ENCODE assay signal across 3 cellular contexts in genomic region chr19:49772850-49773432, GRCh38.
A peak's percentile ranks its signal among the peaks of the same experiment; 100 is the strongest.
TF ChIP-seq lines count a peak whose summit lies in the region.

No MANE protein-coding gene starts in this region.

TF ChIP-seq in A549, 52 proteins besides CTCF, POLR2A, EP300 and RAD21:
- TF ChIP-seq GATA3 (IDR thresholded peaks at IDR 0.05; ENCODE audit: borderline replicate concordance) = no peak
- TF ChIP-seq RFX5 (IDR thresholded peaks at IDR 0.05) = no peak
- no peak for TF ChIP-seq ZSCAN20 (CRISPR knock-in tag; IDR thresholded peaks at IDR 0.05)
- TF ChIP-seq PBX3 (IDR thresholded peaks at IDR 0.05) = no peak
- TF ChIP-seq SREBF2 (IDR thresholded peaks at IDR 0.05) = no peak
- TF ChIP-seq ELK1 (IDR thresholded peaks at IDR 0.05; ENCODE audit: low read depth, low read length) = no peak
- TF ChIP-seq MAZ (IDR thresholded peaks at IDR 0.05; ENCODE audit: borderline replicate concordance, low read depth, low read length) = no peak
- no peak for TF ChIP-seq HES2 (IDR thresholded peaks at IDR 0.05)
- no peak for TF ChIP-seq ZC3H11A (IDR thresholded peaks at IDR 0.05)
- TF ChIP-seq HDAC2 (IDR thresholded peaks at IDR 0.05) = no peak
- TF ChIP-seq NPAS2 (CRISPR knock-in tag; IDR thresholded peaks at IDR 0.05; ENCODE audit: borderline replicate concordance) = no peak
- no peak for TF ChIP-seq EHF (CRISPR knock-in tag; IDR thresholded peaks at IDR 0.05)
- no peak for TF ChIP-seq ESRRA (IDR thresholded peaks at IDR 0.05; ENCODE audit: borderline replicate concordance, low read length)

TF ChIP-seq in HEK293, 187 proteins besides CTCF, POLR2A, EP300 and RAD21:
- TF ChIP-seq ZNF138 (tag by site-specific recombination; IDR thresholded peaks at IDR 0.05; ENCODE audit: borderline replicate concordance) (no peak), ZNF362 (tag by site-specific recombination; IDR thresholded peaks at IDR 0.05) (no peak), ZNF148 (tag by site-specific recombination; IDR thresholded peaks at IDR 0.05; ENCODE audit: borderline replicate concordance) (no peak), ZBTB21 (tag by site-specific recombination; IDR thresholded peaks at IDR 0.05) (no peak), EGR2 (tag by site-specific recombination; IDR thresholded peaks at IDR 0.05; ENCODE audit: low read depth) (peak; percentile 47; the same call in 1 of the 2 replicates), KLF1 (tag by site-specific recombination; IDR thresholded peaks at IDR 0.05) (peak; percentile 52), ZNF366 (tag by site-specific recombination; conservative IDR thresholded peaks at IDR 0.05) (0 out of 2 replicates have a peak, but pooled peaks have one; percentile 25), ZBTB7A (tag by site-specific recombination; IDR thresholded peaks at IDR 0.05; ENCODE audit: low read depth) (no peak), ZNF341 (tag by site-specific recombination; IDR thresholded peaks at IDR 0.05; ENCODE audit: low read depth) (no peak), SALL2 (tag by site-specific recombination; IDR thresholded peaks at IDR 0.05; ENCODE audit: borderline replicate concordance) (no peak), ZNF660 (tag by site-specific recombination; IDR thresholded peaks at IDR 0.05) (no peak), FEZF1 (tag by site-specific recombination; IDR thresholded peaks at IDR 0.05) (no peak)

TF ChIP-seq in H1, 55 proteins besides CTCF, POLR2A, EP300 and RAD21:
- no peak for TF ChIP-seq MAX (IDR thresholded peaks at IDR 0.05)
- TF ChIP-seq NANOG (IDR thresholded peaks at IDR 0.05; ENCODE audit: insufficient read depth, low read depth, low read length, poor library complexity, severe bottlenecking) = no peak
- TF ChIP-seq USF2 (IDR thresholded peaks at IDR 0.05; ENCODE audit: low read length) = no peak
- no peak for TF ChIP-seq SP1 (IDR thresholded peaks at IDR 0.05; ENCODE audit: low read depth, low read length)
- no peak for TF ChIP-seq CTBP2 (IDR thresholded peaks at IDR 0.05; ENCODE audit: borderline replicate concordance, insufficient read depth, insufficient read length, low read length)
- no peak for TF ChIP-seq ZNF274 (IDR thresholded peaks at IDR 0.05; ENCODE audit: borderline replicate concordance, extremely low read depth, low read length)
- no peak for TF ChIP-seq HDAC6 (IDR thresholded peaks at IDR 0.05; ENCODE audit: low read depth, low read length)
- no peak for TF ChIP-seq CHD7 (IDR thresholded peaks at IDR 0.05; ENCODE audit: insufficient replicate concordance, low read length)
- TF ChIP-seq SIRT6 (IDR thresholded peaks at IDR 0.05; ENCODE audit: low read length) = no peak
- TF ChIP-seq GABPA (IDR thresholded peaks at IDR 0.05; ENCODE audit: borderline replicate concordance, insufficient read depth, low read length) = no peak
- no peak for TF ChIP-seq CHD2 (IDR thresholded peaks at IDR 0.05; ENCODE audit: low read length)
- TF ChIP-seq KDM4A (IDR thresholded peaks at IDR 0.05; ENCODE audit: low read depth, low read length, severe bottlenecking) = no peak
